In the genomic region with DNA sequence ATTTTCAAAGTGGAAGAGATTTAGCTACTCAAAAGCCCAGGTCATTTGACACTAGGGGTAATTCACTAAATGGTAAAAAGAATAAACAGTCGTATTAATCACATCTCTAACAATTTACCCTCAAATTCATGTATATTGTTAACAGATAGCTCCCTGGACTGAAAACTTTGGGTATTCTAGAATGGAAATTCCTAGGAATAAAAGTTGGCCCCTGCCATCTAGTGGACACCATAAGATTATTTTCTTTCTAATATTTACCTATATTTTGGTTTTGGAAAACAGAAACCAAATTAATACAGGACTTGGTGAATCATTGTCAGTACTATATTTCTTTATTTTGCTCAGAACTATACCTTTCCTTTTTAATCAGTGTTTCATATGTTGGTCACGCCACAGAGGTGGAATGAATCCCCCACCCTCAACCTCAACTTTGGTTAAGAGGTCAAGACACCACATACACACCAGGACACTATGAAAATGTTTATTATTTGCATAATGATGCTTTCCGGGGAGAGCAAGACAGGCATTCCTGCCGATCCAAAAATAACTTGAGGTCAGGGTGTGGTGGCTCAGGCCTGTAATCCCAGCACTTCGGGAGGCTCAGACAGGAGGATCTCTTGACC, we compare ENCODE assay signal across 11 cellular contexts.
A peak's percentile ranks its signal among the peaks of the same experiment; 100 is the strongest.
DNase-seq lines count a peak whose midpoint lies in the region; TF ChIP-seq lines count a peak whose summit lies in the region.
"Had no signal": no experiment of that assay in that cellular context is flagged by ENCODE, and none has a peak within 500 bp of the region (broad histone marks: within the 10 kb centered on the region; RNA-seq: fewer than 3 reads in every experiment).

No MANE protein-coding gene starts in this region.

- H3K79me2 ChIP-seq in OCI-LY3 (ENCODE audit: low read length) = no peaks in the 10 kb centered on the region
- H3K79me2 ChIP-seq: parathyroid adenoma had no signal

- no peak overlapping the region for H2AFZ ChIP-seq in OCI-LY3 (ENCODE audit: low read depth, low read length)
- H2AFZ ChIP-seq: parathyroid adenoma had no signal

- H3K27ac ChIP-seq in OCI-LY3 (ENCODE audit: low read length) = no peak overlapping the region
- H3K27ac ChIP-seq: parathyroid adenoma had no signal

- TF ChIP-seq CTCF in OCI-LY3 (IDR thresholded peaks at IDR 0.05; ENCODE audit: low read depth, low read length) = peak; percentile 48

- H3K4me3 ChIP-seq in OCI-LY3 (ENCODE audit: low read length) = no peak overlapping the region

- no peaks in the 10 kb centered on the region for H3K9me3 ChIP-seq in OCI-LY3 (ENCODE audit: insufficient read depth, low read length)

- H3K4me2 ChIP-seq in OCI-LY3 (ENCODE audit: low read length) = peak overlapping the region; percentile 11; the same call in 1 of the 2 replicates

- no peak overlapping the region for H3K9ac ChIP-seq in OCI-LY3 (ENCODE audit: low read length)
- H3K9ac ChIP-seq: parathyroid adenoma had no signal

- no peaks in the 10 kb centered on the region for H3K27me3 ChIP-seq in OCI-LY3 (ENCODE audit: low read depth, low read length)

- no peaks in the 10 kb centered on the region for H4K20me1 ChIP-seq in OCI-LY3 (ENCODE audit: insufficient read depth, low read length)

- H3K36me3 ChIP-seq in OCI-LY3 (replicated peaks; ENCODE audit: low read depth, low read length) = no peaks in the 10 kb centered on the region

- peaks cover 3% of the 10 kb centered on the region; the same call in 1 of the 2 replicates for H3K4me1 ChIP-seq in OCI-LY3 (ENCODE audit: low read length)
- H3K4me1 ChIP-seq: parathyroid adenoma had no signal

- DNase-seq in NCI-H82 (lab: John Stamatoyannopoulos, UW) = peak; percentile 5
- no peak for DNase-seq in NCI-H82 treated with DMSO at 0.1 percent for 48 hours (lab: John Stamatoyannopoulos, UW; ENCODE audit: unreplicated experiment)
- peak; percentile 20 for DNase-seq in fibroblast of the conjunctiva (ENCODE audit: low read depth)
- peak; percentile 1 for DNase-seq in stromal cell of bone marrow (ENCODE audit: low read depth)
- no peak for DNase-seq in SW 1271 (lab: John Stamatoyannopoulos, UW)
- no peak for DNase-seq in amygdala (lab: John Stamatoyannopoulos, UW)
- DNase-seq in activated CD4-positive, alpha-beta T cell treated with anti-CD3 and anti-CD28 coated beads for 1 hour = no peak
- DNase-seq: CD4-positive, CD25-positive, alpha-beta regulatory T cell; NCI-H774 had no signal

Comparison
In these comparisons a context has a peak if more than half of its experiments do, and no peak if none do; other contexts are left out.
1. DNase-seq: peak in NCI-H82 (single experiment), fibroblast of the conjunctiva (single experiment) and stromal cell of bone marrow (single experiment); none in NCI-H82 treated with DMSO at 0.1 percent for 48 hours (single experiment), SW 1271 (0 of 2), amygdala (0 of 56) and activated CD4-positive, alpha-beta T cell treated with anti-CD3 and anti-CD28 coated beads for 1 hour (single experiment).